20 cellular contexts compared by ENCODE assay signal in genomic region chrX:153761863-153762262, GRCh38. TPM values are rescaled to one million over a fixed set of nuclear protein-coding genes. Genes with fewer than 3 reads are reported as not detected.
DNase-seq lines count a peak whose midpoint lies in the region; ATAC-seq and TF ChIP-seq lines count a peak whose summit lies in the region.
"Had no signal": no experiment of that assay in that cellular context is flagged by ENCODE, and none has a peak within 500 bp of the region (broad histone marks: within the 10 kb centered on the region; RNA-seq: fewer than 3 reads in every experiment).

No MANE protein-coding gene starts in this region.

- DNase-seq in DMS114 treated with DMSO at 0.1 percent for 48 hours (lab: John Stamatoyannopoulos, UW; ENCODE audit: unreplicated experiment) (peak; percentile 1), IMR-90 (no peak), endodermal cell (peak; percentile 26), sciatic nerve (ENCODE audit: low spot score) (peak; percentile 45), cerebellar nuclear complex (lab: John Stamatoyannopoulos, UW) (no peak)
- DNase-seq: Calu3, DMS153, DND-41, GOT3, HCEC 1CT, NCI-H1048, NCI-H1694, NCI-H2081, NCI-H2227 treated with DMSO at 0.1 percent for 48 hours, SIG-M5, SK-N-SH had no signal

- no peak for TF ChIP-seq RAD21 in IMR-90 (IDR thresholded peaks at IDR 0.05; ENCODE audit: low read length)

- no peaks in the 10 kb centered on the region for H3K4me1 Mint-ChIP-seq in endodermal cell

- peaks cover 5% of the 10 kb centered on the region for H3K27me3 Mint-ChIP-seq in endodermal cell (ENCODE audit: insufficient read depth)

- TF ChIP-seq CTCF in IMR-90 (conservative IDR thresholded peaks at IDR 0.05; ENCODE audit: low read depth, low read length) (no peak), endodermal cell (conservative IDR thresholded peaks at IDR 0.05) (no peak)

- no peak overlapping the region for H3K27ac Mint-ChIP-seq in endodermal cell
- H3K27ac Mint-ChIP-seq: IgD-negative memory B cell had no signal

- peaks cover 16% of the 10 kb centered on the region for H3K4me1 ChIP-seq in IMR-90 (ENCODE audit: control insufficient read depth, insufficient read depth, low read length)
- no peaks in the 10 kb centered on the region for H3K4me1 ChIP-seq in endodermal cell (ENCODE audit: control insufficient read depth, insufficient read depth, low read length)

- H3K9me3 ChIP-seq in IMR-90 (ENCODE audit: control insufficient read depth, insufficient read depth, low read length) = no peaks in the 10 kb centered on the region; the same call in 1 of the 2 replicates
- H3K9me3 ChIP-seq in endodermal cell (ENCODE audit: control insufficient read depth, low read length) = no peaks in the 10 kb centered on the region
- H3K9me3 ChIP-seq: SK-N-SH had no signal

- H3K27me3 ChIP-seq in IMR-90 (ENCODE audit: control insufficient read depth, insufficient read depth, low read length) = no peaks in the 10 kb centered on the region
- H3K27me3 ChIP-seq in endodermal cell (ENCODE audit: control insufficient read depth, insufficient read depth, low read length, poor library complexity, severe bottlenecking) = no peaks in the 10 kb centered on the region

- H3K36me3 Mint-ChIP-seq in endodermal cell (ENCODE audit: low read depth) = no peaks in the 10 kb centered on the region
- H3K36me3 Mint-ChIP-seq: IgD-negative memory B cell had no signal

- H3K9me3 Mint-ChIP-seq in endodermal cell = peaks cover 58% of the 10 kb centered on the region
- H3K9me3 Mint-ChIP-seq: IgD-negative memory B cell had no signal

- POLR2A ChIA-PET in IMR-90 (lab: Charles Lee; ENCODE audit: unreplicated experiment) = no interaction called here

- no peak overlapping the region for H3K18ac ChIP-seq in IMR-90 (ENCODE audit: low read depth, low read length)

- intact Hi-C loops in IMR-90 (cut with micrococcal nuclease) = no loop called here
- intact Hi-C loops in sciatic nerve (cut with DNase I) = no loop called here

- ATAC-seq in IMR-90 (ENCODE audit: low read depth) (no peak), sciatic nerve (no peak), GM21447 (IDR thresholded peaks at IDR 0.05; ENCODE audit: unreplicated experiment) (no peak), GM18907 (IDR thresholded peaks at IDR 0.05; ENCODE audit: unreplicated experiment) (no peak)

- H2AK5ac ChIP-seq in IMR-90 (ENCODE audit: low read depth, low read length) = no peak overlapping the region

- no peak overlapping the region for H2BK15ac ChIP-seq in IMR-90 (ENCODE audit: low read depth, low read length)

- no peak overlapping the region for H4K8ac ChIP-seq in IMR-90 (ENCODE audit: low read depth in 2 of 2, low read length in 2 of 2)

- no peak overlapping the region for H2BK5ac ChIP-seq in IMR-90 (ENCODE audit: low read depth, low read length, poor library complexity, severe bottlenecking)

- H2BK120ac ChIP-seq in IMR-90 (ENCODE audit: low read depth, low read length) = no peak overlapping the region

- H4K20me1 ChIP-seq in IMR-90 (ENCODE audit: insufficient read depth, low read length) = no peaks in the 10 kb centered on the region; the same call in 1 of the 2 replicates

- H3K56ac ChIP-seq in IMR-90 (ENCODE audit: extremely low read depth, insufficient read depth, low read length) = no peak overlapping the region

- no peaks in the 10 kb centered on the region for H3K9me1 ChIP-seq in IMR-90 (ENCODE audit: insufficient read depth, low read length)

- WGBS in IMR-90 (ENCODE audit: extremely low coverage in 2 of 2, insufficient read length in 1 of 2), 2 experiments = 75% methylated on average over 8 of the region's 15 CpGs; no CpG with 5 or more reads in 1 of the 2 experiments
- 84 to 92% methylated on average over 7 to 15 of the region's 15 CpGs for WGBS in endodermal cell (ENCODE audit: insufficient coverage in 1 of 2, insufficient read length in 1 of 2), 2 experiments

- no peak overlapping the region for H2BK20ac ChIP-seq in IMR-90 (ENCODE audit: low read depth, low read length)

- H4K91ac ChIP-seq in IMR-90 (ENCODE audit: insufficient read depth, low read depth, low read length) = no peak overlapping the region

- H4K5ac ChIP-seq in IMR-90 (ENCODE audit: low read depth, low read length) = no peak overlapping the region

- in situ Hi-C loops in IMR-90 (cut with MboI; ENCODE audit: low sequenced_read_pairs) = loop anchor here (10.0 kb wide), 1 partner anchor 203 kb away; no protein-coding TSS in a partner anchor

- BruUV-seq in IMR-90 (replicated peaks; lab: Mats Ljungman, UMichigan) = no TSS peak

- no peak overlapping the region for H3K27ac ChIP-seq in IMR-90 (ENCODE audit: insufficient read depth, low read length)
- no peak overlapping the region for H3K27ac ChIP-seq in endodermal cell (ENCODE audit: low read depth, low read length)
- H3K27ac ChIP-seq: KMS-11 had no signal

- H3K79me1 ChIP-seq in IMR-90 (ENCODE audit: low read depth in 1 of 2, low read length in 2 of 2) = peaks cover 0 to 17% of the 10 kb centered on the region in 2 experiments; a peak in 2 of 4 replicates

- H3K14ac ChIP-seq in IMR-90 (replicated peaks; ENCODE audit: low read depth, low read length) = no peak overlapping the region

- dilution Hi-C loops in IMR-90 (cut with HindIII; ENCODE audit: low sequenced_read_pairs, unreplicated experiment) = no loop called here

- TF ChIP-seq POLR2A in IMR-90 (IDR thresholded peaks at IDR 0.05; ENCODE audit: low read depth, low read length) = no peak

- H3K9ac ChIP-seq in IMR-90 (ENCODE audit: low read depth, low read length) (no peak overlapping the region), endodermal cell (ENCODE audit: extremely low read depth, low read length, poor library complexity, severe bottlenecking) (no peak overlapping the region)
- H3K9ac ChIP-seq: KMS-11, SK-N-SH had no signal

- H3K23ac ChIP-seq in IMR-90 (ENCODE audit: low read depth, low read length) = no peak overlapping the region

- H2AK9ac ChIP-seq in IMR-90 (replicated peaks; ENCODE audit: low read depth, low read length, poor library complexity) = no peak overlapping the region

- CTCF ChIA-PET in IMR-90 (lab: Yijun Ruan, JAX) = no interaction called here

- H3K4me3 ChIP-seq in IMR-90 (ENCODE audit: insufficient read depth, low read depth, low read length) (no peak overlapping the region), endodermal cell (ENCODE audit: low read length) (no peak overlapping the region)

- H3K36me3 ChIP-seq in IMR-90 (ENCODE audit: control insufficient read depth, insufficient read depth, low read length) (no peaks in the 10 kb centered on the region), endodermal cell (ENCODE audit: control insufficient read depth, insufficient read depth, low read length) (no peaks in the 10 kb centered on the region)

- no peak overlapping the region for H3K4me3 Mint-ChIP-seq in endodermal cell
- H3K4me3 Mint-ChIP-seq: IgD-negative memory B cell had no signal

- H3K4me2 ChIP-seq in IMR-90 (ENCODE audit: low read depth, low read length) = no peak overlapping the region
- H3K4me2 ChIP-seq: KMS-11, SK-N-SH had no signal

- H2AFZ ChIP-seq in IMR-90 (replicated peaks; ENCODE audit: low read length, poor library complexity) = peak overlapping the region; percentile 43

- no peak overlapping the region for H3K4ac ChIP-seq in IMR-90 (ENCODE audit: low read depth, low read length)

TF ChIP-seq in IMR-90, 13 proteins besides CTCF, POLR2A, EP300 and RAD21 (continues in another document):
- TF ChIP-seq CEBPB (IDR thresholded peaks at IDR 0.05; ENCODE audit: low read depth, low read length) = no peak
- TF ChIP-seq SMC3 (IDR thresholded peaks at IDR 0.05; ENCODE audit: low read depth, low read length) = no peak
- no peak for TF ChIP-seq CHD1 (IDR thresholded peaks at IDR 0.05; ENCODE audit: low read depth, low read length)
- no peak for TF ChIP-seq MAFK (IDR thresholded peaks at IDR 0.05; ENCODE audit: low read depth, low read length)
- TF ChIP-seq RCOR1 (IDR thresholded peaks at IDR 0.05; ENCODE audit: insufficient replicate concordance, low read length) = no peak

RNA-seq across cellular contexts. Expression of gene PLXNB3, which starts 2.2 kb away (rescaled TPM):
- total RNA-seq in IMR-90 (2012; rRNA removed) (0.36 and 1.7 TPM in 2 replicates), endodermal cell (1 to 10 TPM; 1.1 TPM), sciatic nerve (73.1 TPM)
- polyA plus RNA-seq in IMR-90 (2012; rRNA removed) = 22.3 and 26.9 TPM in 2 replicates
- 9.9 and 21.3 TPM in 2 replicates for polyA plus RNA-seq in IMR-90 (2012; cell fraction: cytosol; rRNA removed)
- polyA plus RNA-seq in IMR-90 (2012; cell fraction: nucleus; rRNA removed; ENCODE audit: low replicate concordance) = 117 and 388 TPM in 2 replicates
- 4.5 TPM for polyA plus RNA-seq in endodermal cell (2013, experiment 1 of 2)
- 2.6 TPM for polyA plus RNA-seq in endodermal cell (2013, experiment 2 of 2)
- polyA plus RNA-seq: IgD-negative memory B cell had no signal

RNA-seq across cellular contexts. Expression of gene SRPK3, which starts 19.0 kb away (rescaled TPM):
- total RNA-seq in IMR-90 (2012; rRNA removed) = 0.36 and 0.56 TPM in 2 replicates
- polyA plus RNA-seq in IMR-90 (2012; rRNA removed) = 0.34 and 0.70 TPM in 2 replicates
- 0.32 and 1.1 TPM in 2 replicates for polyA plus RNA-seq in IMR-90 (2012; cell fraction: cytosol; rRNA removed)
- 2.9 and 5.6 TPM in 2 replicates for polyA plus RNA-seq in IMR-90 (2012; cell fraction: nucleus; rRNA removed; ENCODE audit: low replicate concordance)
- total RNA-seq in endodermal cell = not detected
- polyA plus RNA-seq in endodermal cell (2013, experiment 1 of 2) = 0.32 TPM
- not detected for polyA plus RNA-seq in endodermal cell (2013, experiment 2 of 2)
- 1.1 TPM for total RNA-seq in sciatic nerve
- polyA plus RNA-seq: IgD-negative memory B cell had no signal

RNA-seq across cellular contexts. Expression of gene IDH3G, which starts 32.3 kb away (rescaled TPM):
- total RNA-seq in IMR-90 (2012; rRNA removed) (75.8 and 79.4 TPM in 2 replicates), endodermal cell (10 to 100 TPM; 39.5 to 45.0 TPM), sciatic nerve (39.9 TPM)
- 85.7 and 95.0 TPM in 2 replicates for polyA plus RNA-seq in IMR-90 (2012; rRNA removed)
- polyA plus RNA-seq in IMR-90 (2012; cell fraction: cytosol; rRNA removed) = 67.0 and 200 TPM in 2 replicates
- 164 and 364 TPM in 2 replicates for polyA plus RNA-seq in IMR-90 (2012; cell fraction: nucleus; rRNA removed; ENCODE audit: low replicate concordance)
- 53.1 TPM for polyA plus RNA-seq in endodermal cell (2013, experiment 1 of 2)
- polyA plus RNA-seq in endodermal cell (2013, experiment 2 of 2) = 48.6 TPM

RNA-seq across cellular contexts. Expression of gene SSR4, which starts 32.6 kb away (rescaled TPM):
- total RNA-seq in IMR-90 (2012; rRNA removed) (118 and 141 TPM in 2 replicates), endodermal cell (100 to 1,000 TPM; 220 to 236 TPM), sciatic nerve (110 TPM)
- polyA plus RNA-seq in IMR-90 (2012; rRNA removed) = 480 and 481 TPM in 2 replicates
- 329 and 598 TPM in 2 replicates for polyA plus RNA-seq in IMR-90 (2012; cell fraction: cytosol; rRNA removed)
- 171 and 243 TPM in 2 replicates for polyA plus RNA-seq in IMR-90 (2012; cell fraction: nucleus; rRNA removed; ENCODE audit: low replicate concordance)
- 275 TPM for polyA plus RNA-seq in endodermal cell (2013, experiment 1 of 2)
- 267 TPM for polyA plus RNA-seq in endodermal cell (2013, experiment 2 of 2)

RNA-seq across cellular contexts. Expression of gene ABCD1, which starts 37.2 kb away (rescaled TPM):
- total RNA-seq in IMR-90 (2012; rRNA removed) (4.3 and 4.7 TPM in 2 replicates), endodermal cell (10 to 100 TPM; 17.9 to 18.2 TPM), sciatic nerve (10.1 TPM)
- polyA plus RNA-seq in IMR-90 (2012; rRNA removed) = 7.0 and 8.3 TPM in 2 replicates
- polyA plus RNA-seq in IMR-90 (2012; cell fraction: cytosol; rRNA removed) = 7.5 and 11.5 TPM in 2 replicates
- 11.4 and 27.2 TPM in 2 replicates for polyA plus RNA-seq in IMR-90 (2012; cell fraction: nucleus; rRNA removed; ENCODE audit: low replicate concordance)
- polyA plus RNA-seq in endodermal cell (2013, experiment 1 of 2) = 12.6 TPM
- polyA plus RNA-seq in endodermal cell (2013, experiment 2 of 2) = 15.8 TPM

Comparison
In these comparisons a context has a peak if more than half of its experiments do, and no peak if none do; other contexts are left out.
1. DNase-seq: peak in DMS114 treated with DMSO at 0.1 percent for 48 hours (single experiment), endodermal cell (single experiment) and sciatic nerve (single experiment); none in IMR-90 (single experiment) and cerebellar nuclear complex (0 of 2).
2. RNA of gene PLXNB3, which starts 2.2 kb away (total RNA-seq): 73.1 TPM in sciatic nerve (single experiment); 1.1 TPM in endodermal cell and 0.36 to 1.7 TPM in IMR-90; every median in the first group is over 10 times any median in the second.